8 cellular contexts compared by ENCODE assay signal in the genomic region with DNA sequence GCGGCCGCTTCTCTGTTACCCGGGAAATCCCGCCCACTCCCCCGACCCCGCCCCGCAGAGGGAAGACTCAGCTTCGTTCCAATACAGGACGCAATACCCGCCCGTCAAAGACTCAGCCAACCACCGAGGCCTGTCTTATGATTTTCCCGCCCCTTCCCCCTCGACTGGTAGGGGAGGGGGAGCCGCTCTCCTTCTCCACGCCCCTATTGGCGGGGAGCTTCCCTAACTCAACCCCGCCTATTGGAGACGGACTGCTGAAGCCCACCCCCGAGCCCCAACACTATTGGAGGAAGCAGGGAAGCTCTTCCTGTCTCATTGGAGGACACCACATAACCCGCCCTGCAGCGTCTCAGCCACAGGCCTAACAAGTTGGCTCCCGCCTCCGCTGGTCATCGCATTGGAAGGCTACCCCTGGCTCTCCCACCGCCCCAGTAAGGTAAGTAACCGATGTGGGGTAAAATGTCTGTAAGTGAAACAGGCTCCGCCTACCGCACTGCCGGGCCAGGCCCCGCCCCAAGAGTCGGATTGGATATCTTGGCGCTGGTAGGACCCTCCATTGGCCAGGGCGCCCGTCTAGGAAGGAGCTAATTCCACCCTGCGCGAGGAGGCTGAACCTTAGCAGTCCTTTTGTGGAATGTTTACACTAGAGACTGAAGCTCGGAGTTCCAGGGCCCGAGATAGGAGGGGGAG.
DNase-seq lines count a peak whose midpoint lies in the region; ATAC-seq and TF ChIP-seq lines count a peak whose summit lies in the region.

A gene (minus strand): TSS at position 17 of the 690 bp plus-strand sequence. CDS start 21,315 bp downstream, outside the sequence.

- H4K20me1 ChIP-seq in MM.1S (ENCODE audit: insufficient read depth, low read length), result peaks cover 28% of the 10 kb centered on the region

- H3K9me3 ChIP-seq in HAP-1 (no peaks in the 10 kb centered on the region; the same call in 1 of the 2 replicates), MM.1S (replicated peaks; ENCODE audit: insufficient read depth, low read length) (no peaks in the 10 kb centered on the region)

- TF ChIP-seq CTCF in MM.1S (IDR thresholded peaks at IDR 0.05; ENCODE audit: low read length) (no peak), nephron progenitor cell (IDR thresholded peaks at IDR 0.05) (no peak)

- H3K4me1 Mint-ChIP-seq in nephron progenitor cell, result peaks cover 60% of the 10 kb centered on the region
- peaks cover 46% of the 10 kb centered on the region for H3K4me1 Mint-ChIP-seq in stimulated activated naive CD8-positive, alpha-beta T cell treated with anti-CD3 and anti-CD28 coated beads, Interleukin-15, amount 100 ng/mL, for 72 hours

- peaks cover 45% of the 10 kb centered on the region for H3F3A ChIP-seq in MM.1S (ENCODE audit: insufficient read depth, low read length)

- H3K27ac ChIP-seq in MM.1S (ENCODE audit: low read length), result peak within 1 kb of the TSS; percentile 98

- H3K9me3 Mint-ChIP-seq in nephron progenitor cell, result no peaks in the 10 kb centered on the region
- no peaks in the 10 kb centered on the region for H3K9me3 Mint-ChIP-seq in stimulated activated naive CD8-positive, alpha-beta T cell treated with anti-CD3 and anti-CD28 coated beads, Interleukin-15, amount 100 ng/mL, for 72 hours

- H3K4me2 ChIP-seq in MM.1S (ENCODE audit: low read depth, low read length), result peak within 1 kb of the TSS; percentile 93

- peak within 1 kb of the TSS; percentile 100 for H3K27ac Mint-ChIP-seq in nephron progenitor cell
- peak within 1 kb of the TSS; percentile 97 to 100 for H3K27ac Mint-ChIP-seq in stimulated activated naive CD8-positive, alpha-beta T cell treated with anti-CD3 and anti-CD28 coated beads, Interleukin-15, amount 100 ng/mL, for 72 hours

- peaks cover 3% of the 10 kb centered on the region for H3K27me3 Mint-ChIP-seq in nephron progenitor cell (ENCODE audit: low read depth, poor library complexity)
- no peaks in the 10 kb centered on the region for H3K27me3 Mint-ChIP-seq in stimulated activated naive CD8-positive, alpha-beta T cell treated with anti-CD3 and anti-CD28 coated beads, Interleukin-15, amount 100 ng/mL, for 72 hours

- peak; percentile 100 for DNase-seq in EH (ENCODE audit: low read depth)
- DNase-seq in HAP-1 (ENCODE audit: low spot score in 2 of 2), result peak; percentile 100
- DNase-seq in MM.1S, result peak; percentile 100
- DNase-seq in SIG-M5 (lab: John Stamatoyannopoulos, UW), result peak; percentile 98
- peak; percentile 90 for DNase-seq in activated gamma-delta T cell (lab: John Stamatoyannopoulos, UW)
- peak; percentile 100 for DNase-seq in fibroblast of the conjunctiva (ENCODE audit: low read depth)
- DNase-seq in nephron progenitor cell, result peak; percentile 99
- peak; percentile 98 to 99 for DNase-seq in stimulated activated naive CD8-positive, alpha-beta T cell treated with anti-CD3 and anti-CD28 coated beads, Interleukin-15, amount 100 ng/mL, for 72 hours

- H3K27me3 ChIP-seq in HAP-1 (ENCODE audit: low read depth), result no peaks in the 10 kb centered on the region; the same call in 1 of the 2 replicates
- no peaks in the 10 kb centered on the region for H3K27me3 ChIP-seq in MM.1S (replicated peaks; ENCODE audit: insufficient read depth, low read length)

- H2AFZ ChIP-seq in MM.1S (ENCODE audit: low read length), result 0 out of 2 replicates have a peak within 1 kb of the TSS, but pooled peaks have one; percentile 10

- H3K36me3 ChIP-seq in HAP-1 (replicated peaks) (peaks cover 17% of the 10 kb centered on the region), MM.1S (replicated peaks; ENCODE audit: insufficient read depth, low read length) (no peaks in the 10 kb centered on the region)

- H3K4me3 ChIP-seq in HAP-1 (peak within 1 kb of the TSS; percentile 99), MM.1S (ENCODE audit: low read length) (peak within 1 kb of the TSS; percentile 91)

- ATAC-seq in stimulated activated naive CD8-positive, alpha-beta T cell treated with anti-CD3 and anti-CD28 coated beads, Interleukin-15, amount 100 ng/mL, for 72 hours, result peak; percentile 64

- peak within 1 kb of the TSS; percentile 97 for H3K4me3 Mint-ChIP-seq in nephron progenitor cell
- peak within 1 kb of the TSS; percentile 96 to 97 for H3K4me3 Mint-ChIP-seq in stimulated activated naive CD8-positive, alpha-beta T cell treated with anti-CD3 and anti-CD28 coated beads, Interleukin-15, amount 100 ng/mL, for 72 hours

- H3K9me2 ChIP-seq in MM.1S (replicated peaks; ENCODE audit: insufficient read depth, low read length), result no peaks in the 10 kb centered on the region

- H3K36me3 Mint-ChIP-seq in nephron progenitor cell (ENCODE audit: low read depth), result peaks cover 10% of the 10 kb centered on the region

- H3K4me1 ChIP-seq in HAP-1 (peaks cover 30% of the 10 kb centered on the region), MM.1S (ENCODE audit: low read length) (peaks cover 14% of the 10 kb centered on the region)

- peak within 1 kb of the TSS; percentile 96 for H3K9ac ChIP-seq in MM.1S (ENCODE audit: low read length)

- in situ Hi-C loops in HAP-1 (cut with MboI; ENCODE audit: low sequenced_read_pairs), result no loop called here

- H3K79me2 ChIP-seq in MM.1S (ENCODE audit: low read length), result peaks cover 49% of the 10 kb centered on the region

Comparison
In these comparisons a context has a peak if more than half of its experiments do, and no peak if none do; other contexts are left out.
1. Peak in every context shown above with its lines: DNase-seq, ATAC-seq, H3K4me3 ChIP-seq and H3K27ac ChIP-seq.